18 cellular contexts compared by ENCODE assay signal in genomic region chr15:48887144-48887543, GRCh38. TPM values are rescaled to one million over a fixed set of nuclear protein-coding genes. Genes with fewer than 3 reads are reported as not detected.
DNase-seq lines count a peak whose midpoint lies in the region; ATAC-seq and TF ChIP-seq lines count a peak whose summit lies in the region.
"Had no signal": no experiment of that assay in that cellular context is flagged by ENCODE, and none has a peak within 500 bp of the region (broad histone marks: within the 10 kb centered on the region; RNA-seq: fewer than 3 reads in every experiment).

No MANE protein-coding gene starts in this region.

- CTCF ChIA-PET in IMR-90 (lab: Yijun Ruan, JAX) = no interaction called here

- dilution Hi-C loops in IMR-90 (cut with HindIII; ENCODE audit: low sequenced_read_pairs, unreplicated experiment) = no loop called here

- intact Hi-C loops in IMR-90 (cut with micrococcal nuclease) (loop anchor here (5.0 kb wide), 1 partner anchor 50 kb away; no protein-coding TSS in a partner anchor), gastrocnemius medialis (cut with DNase I; ENCODE audit: low total_unique reads) (no loop called here)

- H2BK5ac ChIP-seq in IMR-90 (ENCODE audit: low read depth, low read length, poor library complexity, severe bottlenecking) = no peak overlapping the region

- POLR2A ChIA-PET in IMR-90 (lab: Charles Lee; ENCODE audit: unreplicated experiment) = no interaction called here

- H3K4me1 ChIP-seq in IMR-90 (ENCODE audit: control insufficient read depth, insufficient read depth, low read length) (peaks cover 16% of the 10 kb centered on the region), gastrocnemius medialis (no peaks in the 10 kb centered on the region)

- TF ChIP-seq CTCF in IMR-90 (conservative IDR thresholded peaks at IDR 0.05; ENCODE audit: low read depth, low read length) = no peak
- no peak for TF ChIP-seq CTCF in VCaP (conservative IDR thresholded peaks at IDR 0.05)
- no peak for TF ChIP-seq CTCF in gastrocnemius medialis (IDR thresholded peaks at IDR 0.05 in 4 of 5, conservative IDR thresholded peaks at IDR 0.05 in 1 of 5)

- H4K8ac ChIP-seq in IMR-90 (ENCODE audit: low read depth in 2 of 2, low read length in 2 of 2) = peak overlapping the region in 1 of 2 experiments; percentile 44; a peak in 2 of 4 replicates

- no peaks in the 10 kb centered on the region for H3K27me3 Mint-ChIP-seq in T-helper 2 cell treated with Interferon-gamma antibody and Interleukin-4, amounts not matched to agents 5 μg/mL and 100 μg/mL, for 36 hours (ENCODE audit: low read depth)

- TF ChIP-seq RAD21 in IMR-90 (IDR thresholded peaks at IDR 0.05; ENCODE audit: low read length) = no peak

- H3K14ac ChIP-seq in IMR-90 (replicated peaks; ENCODE audit: low read depth, low read length) = no peak overlapping the region

- H3K4me3 Mint-ChIP-seq in T-helper 2 cell treated with Interferon-gamma antibody and Interleukin-4, amounts not matched to agents 5 μg/mL and 100 μg/mL, for 36 hours = peak overlapping the region; percentile 57
- H3K4me3 Mint-ChIP-seq: CD4-positive, alpha-beta memory T cell had no signal

- H4K5ac ChIP-seq in IMR-90 (ENCODE audit: low read depth, low read length) = peak overlapping the region; percentile 89; the same call in 1 of the 2 replicates

- H3K27ac Mint-ChIP-seq in T-helper 2 cell treated with Interferon-gamma antibody and Interleukin-4, amounts not matched to agents 5 μg/mL and 100 μg/mL, for 36 hours = no peak overlapping the region
- H3K27ac Mint-ChIP-seq: CD4-positive, alpha-beta memory T cell had no signal

- no TSS peak for BruUV-seq in IMR-90 (replicated peaks; lab: Mats Ljungman, UMichigan)

- peaks cover 4% of the 10 kb centered on the region for H3K9me1 ChIP-seq in IMR-90 (ENCODE audit: insufficient read depth, low read length)

- H3K36me3 ChIP-seq in IMR-90 (ENCODE audit: control insufficient read depth, insufficient read depth, low read length) = no peaks in the 10 kb centered on the region
- H3K36me3 ChIP-seq in gastrocnemius medialis = no peaks in the 10 kb centered on the region
- H3K36me3 ChIP-seq: BLaER1, SJSA1 had no signal

- no peak overlapping the region for H3K4me2 ChIP-seq in IMR-90 (ENCODE audit: low read depth, low read length)
- H3K4me2 ChIP-seq: BLaER1, KMS-11, PC-9 had no signal

- ATAC-seq in IMR-90 (ENCODE audit: low read depth) = no peak
- no peak for ATAC-seq in gastrocnemius medialis

- H3K9me3 Mint-ChIP-seq in T-helper 2 cell treated with Interferon-gamma antibody and Interleukin-4, amounts not matched to agents 5 μg/mL and 100 μg/mL, for 36 hours = no peaks in the 10 kb centered on the region

- H2AFZ ChIP-seq in IMR-90 (replicated peaks; ENCODE audit: low read length, poor library complexity) = no peak overlapping the region
- H2AFZ ChIP-seq: PC-9 had no signal

- H3K27ac ChIP-seq in IMR-90 (ENCODE audit: insufficient read depth, low read length) (no peak overlapping the region), VCaP (peak overlapping the region; percentile 10; the same call in 1 of the 2 replicates), gastrocnemius medialis (no peak overlapping the region)
- H3K27ac ChIP-seq: BLaER1, KMS-11, PC-9, RWPE1, SJSA1 had no signal

- no peak for TF ChIP-seq POLR2A in IMR-90 (IDR thresholded peaks at IDR 0.05; ENCODE audit: low read depth, low read length)
- no peak for TF ChIP-seq POLR2A in gastrocnemius medialis (IDR thresholded peaks at IDR 0.05)

- no peak overlapping the region for H3K56ac ChIP-seq in IMR-90 (ENCODE audit: extremely low read depth, insufficient read depth, low read length)

- no peak for DNase-seq in T-helper 2 cell treated with Interferon-gamma antibody and Interleukin-4, amounts not matched to agents 5 μg/mL and 100 μg/mL, for 36 hours (ENCODE audit: low spot score)
- DNase-seq in T-helper 2 cell (no peak), IMR-90 (no peak), foreskin melanocyte (peak; percentile 64), gastrocnemius medialis (no peak), SHP77 (lab: John Stamatoyannopoulos, UW) (no peak)
- DNase-seq: Calu3; CD4-positive, alpha-beta memory T cell; DMS79 treated with DMSO at 0.1 percent for 48 hours; NCI-H2029 treated with DMSO at 0.1 percent for 48 hours; NCI-H2171; NCI-H82; PC-9 had no signal

- H3K23ac ChIP-seq in IMR-90 (ENCODE audit: low read depth, low read length) = no peak overlapping the region

- no peak overlapping the region for H3K4ac ChIP-seq in IMR-90 (ENCODE audit: low read depth, low read length)

- H2AK9ac ChIP-seq in IMR-90 (replicated peaks; ENCODE audit: low read depth, low read length, poor library complexity) = no peak overlapping the region

- no peak overlapping the region for H3K9ac ChIP-seq in IMR-90 (ENCODE audit: low read depth, low read length)
- H3K9ac ChIP-seq: BLaER1, KMS-11 had no signal

- H4K20me1 ChIP-seq in IMR-90 (ENCODE audit: insufficient read depth, low read length) = no peaks in the 10 kb centered on the region
- H4K20me1 ChIP-seq: BLaER1 had no signal

- H3K4me3 ChIP-seq in IMR-90 (ENCODE audit: insufficient read depth, low read depth, low read length) (no peak overlapping the region), gastrocnemius medialis (no peak overlapping the region)
- H3K4me3 ChIP-seq: BLaER1, PC-9, SJSA1 had no signal

- H3K36me3 Mint-ChIP-seq in T-helper 2 cell treated with Interferon-gamma antibody and Interleukin-4, amounts not matched to agents 5 μg/mL and 100 μg/mL, for 36 hours (ENCODE audit: low read depth) = no peaks in the 10 kb centered on the region
- H3K36me3 Mint-ChIP-seq: CD4-positive, alpha-beta memory T cell had no signal

- no peak overlapping the region for H2BK120ac ChIP-seq in IMR-90 (ENCODE audit: low read depth, low read length)

- no peak overlapping the region for H2BK20ac ChIP-seq in IMR-90 (ENCODE audit: low read depth, low read length)

- H3K9me3 ChIP-seq in IMR-90 (ENCODE audit: control insufficient read depth, insufficient read depth, low read length) (no peaks in the 10 kb centered on the region), gastrocnemius medialis (no peaks in the 10 kb centered on the region)
- H3K9me3 ChIP-seq: BLaER1, SJSA1 had no signal

- H3K18ac ChIP-seq in IMR-90 (ENCODE audit: low read depth, low read length) = peak overlapping the region; percentile 83; the same call in 1 of the 2 replicates

- in situ Hi-C loops in IMR-90 (cut with MboI; ENCODE audit: low sequenced_read_pairs) (no loop called here), gastrocnemius medialis (cut with MboI; ENCODE audit: low sequenced_read_pairs in 4 of 4) (no loop called here)

- H3K79me1 ChIP-seq in IMR-90 (ENCODE audit: low read depth in 1 of 2, low read length in 2 of 2) = peaks cover 7 to 16% of the 10 kb centered on the region in 2 experiments; a peak in 3 of 4 replicates

- WGBS in IMR-90 (ENCODE audit: extremely low coverage in 2 of 2, insufficient read length in 1 of 2), 2 experiments = no CpG with 5 or more reads among the region's 2 CpGs

- no peak overlapping the region for H4K91ac ChIP-seq in IMR-90 (ENCODE audit: insufficient read depth, low read depth, low read length)

- H2AK5ac ChIP-seq in IMR-90 (ENCODE audit: low read depth, low read length) = no peak overlapping the region

- H2BK15ac ChIP-seq in IMR-90 (ENCODE audit: low read depth, low read length) = no peak overlapping the region

- peaks cover 26% of the 10 kb centered on the region for H3K4me1 Mint-ChIP-seq in T-helper 2 cell treated with Interferon-gamma antibody and Interleukin-4, amounts not matched to agents 5 μg/mL and 100 μg/mL, for 36 hours (ENCODE audit: low read depth)

- no peaks in the 10 kb centered on the region for H3K27me3 ChIP-seq in IMR-90 (ENCODE audit: control insufficient read depth, insufficient read depth, low read length)
- no peaks in the 10 kb centered on the region for H3K27me3 ChIP-seq in gastrocnemius medialis
- H3K27me3 ChIP-seq: BLaER1, SJSA1 had no signal

TF ChIP-seq in IMR-90, 13 proteins besides CTCF, POLR2A, EP300 and RAD21:
- TF ChIP-seq ELK1 (IDR thresholded peaks at IDR 0.05; ENCODE audit: borderline replicate concordance, low read depth, low read length) (no peak), CHD1 (IDR thresholded peaks at IDR 0.05; ENCODE audit: low read depth, low read length) (no peak), FOS (IDR thresholded peaks at IDR 0.05; ENCODE audit: low read depth, low read length) (no peak), SMC3 (IDR thresholded peaks at IDR 0.05; ENCODE audit: low read depth, low read length) (no peak), NFE2L2 (IDR thresholded peaks at IDR 0.05; ENCODE audit: low read depth, low read length) (no peak)

RNA-seq across cellular contexts. Expression of gene EID1, which starts 9.2 kb away (rescaled TPM):
- total RNA-seq in IMR-90 (2012; rRNA removed) (147 and 308 TPM in 2 replicates), gastrocnemius medialis (100 to 1,000 TPM; 110 to 146 (median 135) TPM)
- polyA plus RNA-seq in IMR-90 (2012; rRNA removed) = 162 and 191 TPM in 2 replicates
- 116 and 250 TPM in 2 replicates for polyA plus RNA-seq in IMR-90 (2012; cell fraction: cytosol; rRNA removed)
- polyA plus RNA-seq in IMR-90 (2012; cell fraction: nucleus; rRNA removed; ENCODE audit: low replicate concordance) = 31.4 and 62.4 TPM in 2 replicates
